29 cellular contexts compared by ENCODE assay signal in genomic region chr6:14786455-14786854, GRCh38.
DNase-seq lines count a peak whose midpoint lies in the region; ATAC-seq and TF ChIP-seq lines count a peak whose summit lies in the region.
"Had no signal": no experiment of that assay in that cellular context is flagged by ENCODE, and none has a peak within 500 bp of the region (broad histone marks: within the 10 kb centered on the region; RNA-seq: fewer than 3 reads in every experiment).

No MANE protein-coding gene starts in this region.

- no peak overlapping the region for H2BK15ac ChIP-seq in H9 (ENCODE audit: low read depth, low read length)

- no peaks in the 10 kb centered on the region for H3K36me3 ChIP-seq in HUES64 (ENCODE audit: insufficient read depth, low read length)
- H3K36me3 ChIP-seq in iPS-18a (ENCODE audit: control insufficient read depth, low read depth, low read length) = no peaks in the 10 kb centered on the region
- H3K36me3 ChIP-seq in A673 (ENCODE audit: insufficient read depth, low read length, poor library complexity, severe bottlenecking) = no peaks in the 10 kb centered on the region
- H3K36me3 ChIP-seq in BE2C = no peaks in the 10 kb centered on the region
- H3K36me3 ChIP-seq: SJCRH30 had no signal

- H2BK5ac ChIP-seq in H9 (ENCODE audit: insufficient read length, low read length) = no peak overlapping the region

- no CpG with 5 or more reads among the region's 3 CpGs for WGBS in H9 (ENCODE audit: extremely low coverage, insufficient read length, low lambda C conversion rate)
- 85% methylated on average over 3 of the region's 3 CpGs for WGBS in HUES64

- TF ChIP-seq CTCF in H9 (conservative IDR thresholded peaks at IDR 0.05) = no peak
- TF ChIP-seq CTCF in A673 (conservative IDR thresholded peaks at IDR 0.05; ENCODE audit: low read depth, low read length) = no peak
- TF ChIP-seq CTCF in BE2C (IDR thresholded peaks at IDR 0.05; ENCODE audit: low read depth, low read length) = no peak

- no peaks in the 10 kb centered on the region for H3K79me1 ChIP-seq in H9 (ENCODE audit: insufficient read depth, low read depth, low read length, poor library complexity, severe bottlenecking)

- no peak overlapping the region for H4K8ac ChIP-seq in H9 (replicated peaks; ENCODE audit: insufficient read length, low read depth, low read length)

- no peak overlapping the region for H3T11ph ChIP-seq in H9 (ENCODE audit: low read length)

- POLR2A ChIA-PET in A673 (lab: Charles Lee; ENCODE audit: low non-redundant PET) = interaction anchor here (0.5 kb wide), 2 partner anchors 9 to 10 kb away, joined by 3 to 8 read pairs; no protein-coding TSS in a partner anchor

- H3K56ac ChIP-seq in H9 (ENCODE audit: insufficient read length, low read depth, low read length) = no peak overlapping the region

- no peaks in the 10 kb centered on the region for H3K9me3 ChIP-seq in H9 (ENCODE audit: control insufficient read depth, low read depth, low read length)
- no peaks in the 10 kb centered on the region for H3K9me3 ChIP-seq in HUES64 (ENCODE audit: insufficient read depth, low read depth, low read length)
- no peaks in the 10 kb centered on the region for H3K9me3 ChIP-seq in iPS-18a (ENCODE audit: control insufficient read depth, low read depth, low read length)
- H3K9me3 ChIP-seq in A673 (ENCODE audit: low read depth, low read length, poor library complexity, severe bottlenecking) = no peaks in the 10 kb centered on the region
- no peaks in the 10 kb centered on the region for H3K9me3 ChIP-seq in BE2C
- H3K9me3 ChIP-seq: A549, SJCRH30 had no signal

- no peak overlapping the region for H3K18ac ChIP-seq in H9 (ENCODE audit: insufficient read length, low read depth, low read length)

- H2AFZ ChIP-seq in H9 (ENCODE audit: low read length) = no peak overlapping the region

- H4K5ac ChIP-seq in H9 (ENCODE audit: insufficient read length, low read depth, low read length) = no peak overlapping the region

- DNase-seq in H9 (no peak), RPMI8226 (peak; percentile 92), A673 (ENCODE audit: low spot score) (no peak), BE2C (no peak)
- no peak for DNase-seq in activated effector memory CD4-positive, alpha-beta T cell treated with Interleukin-2 at 50 U/mL for 16 hours
- DNase-seq: CD8-positive, alpha-beta memory T cell; DMS 273 treated with DMSO at 0.1 percent for 48 hours; DMS79; GF-D8; GOT3; NCI-H1092 treated with DMSO at 0.1 percent for 48 hours; NCI-H1436; NCI-H187; NCI-H2081 treated with DMSO at 0.1 percent for 48 hours; NCI-H2171; NCI-H226; NCI-H510A; PC-3; SJCRH30; T-helper 2 cell had no signal

- ATAC-seq in HG03520 (IDR thresholded peaks at IDR 0.05; ENCODE audit: unreplicated experiment) = no peak
- ATAC-seq: A549, HCT116, PC-3, Right ventricle myocardium inferior had no signal

- no peak overlapping the region for H2AK5ac ChIP-seq in H9 (ENCODE audit: insufficient read length, low read length)

- no TSS peak for BruUV-seq in A673 (replicated peaks; lab: Mats Ljungman, UMichigan)

- no peak overlapping the region for H3K4me2 ChIP-seq in H9 (ENCODE audit: insufficient read depth, insufficient read length, low read length)
- H3K4me2 ChIP-seq: A549 had no signal

- H3K27me3 ChIP-seq in H9 (ENCODE audit: insufficient read depth, low read length) (no peaks in the 10 kb centered on the region), HUES64 (ENCODE audit: insufficient read depth, low read length) (no peaks in the 10 kb centered on the region), iPS-18a (ENCODE audit: control insufficient read depth, insufficient read depth, low read length) (no peaks in the 10 kb centered on the region), A673 (replicated peaks; ENCODE audit: insufficient read depth, low read depth, low read length, poor library complexity) (no peaks in the 10 kb centered on the region), BE2C (no peaks in the 10 kb centered on the region)
- H3K27me3 ChIP-seq: SJCRH30 had no signal

- H3K27ac ChIP-seq in H9 (ENCODE audit: insufficient read length, low read depth, low read length) = no peak overlapping the region
- H3K27ac ChIP-seq in HUES64 (ENCODE audit: low read depth, low read length) = peak overlapping the region; percentile 95; the same call in 1 of the 2 replicates
- H3K27ac ChIP-seq in iPS-18a (ENCODE audit: low read length) = peak overlapping the region; percentile 19
- H3K27ac ChIP-seq in A673 (ENCODE audit: low read depth, low read length, poor library complexity, severe bottlenecking) = no peak overlapping the region
- H3K27ac ChIP-seq: A549, SJCRH30 had no signal

- H3K14ac ChIP-seq in H9 (ENCODE audit: insufficient read depth, low read length) = no peak overlapping the region

- no peak overlapping the region for H3K4me3 Mint-ChIP-seq in H9
- H3K4me3 Mint-ChIP-seq: B cell; CD14-positive monocyte; CD8-positive, alpha-beta memory T cell; IgD-negative memory B cell had no signal

- H2BK12ac ChIP-seq in H9 (ENCODE audit: insufficient read length, low read depth, low read length) = no peak overlapping the region

- no peak overlapping the region for H2BK120ac ChIP-seq in H9 (ENCODE audit: low read depth, low read length, poor library complexity, severe bottlenecking)

- peaks cover 76 to 83% of the 10 kb centered on the region in 2 experiments for H3K4me1 Mint-ChIP-seq in H9

- H3K4me3 ChIP-seq in HUES64 (ENCODE audit: low read length) (no peak overlapping the region), iPS-18a (ENCODE audit: low read length) (no peak overlapping the region), A673 (ENCODE audit: low read depth, low read length, poor library complexity, severe bottlenecking) (no peak overlapping the region), BE2C (ENCODE audit: low read depth, low read length) (no peak overlapping the region)
- H3K4me3 ChIP-seq: A549, SJCRH30 had no signal

- H3K27ac Mint-ChIP-seq in H9 = peak overlapping the region; percentile 44 to 99 (median 93); a peak in 4 of 7 replicates
- H3K27ac Mint-ChIP-seq: B cell, CD14-positive monocyte, IgD-negative memory B cell had no signal

- H3K23me2 ChIP-seq in H9 (ENCODE audit: insufficient read length, low read depth, low read length, poor library complexity, severe bottlenecking) = no peaks in the 10 kb centered on the region

- no peak overlapping the region for H2BK20ac ChIP-seq in H9 (ENCODE audit: low read depth, low read length, poor library complexity, severe bottlenecking)

- H3K36me3 Mint-ChIP-seq in H9 (ENCODE audit: insufficient read depth in 1 of 3, low read depth in 3 of 3) = peaks cover 6 to 8% (median 7%) of the 10 kb centered on the region in 3 experiments; a peak in 6 of 7 replicates
- H3K36me3 Mint-ChIP-seq: CD8-positive, alpha-beta memory T cell had no signal

- H3K79me2 ChIP-seq in H9 (ENCODE audit: insufficient read depth, low read length) = no peaks in the 10 kb centered on the region

- CTCF ChIA-PET in A673 (lab: Charles Lee) = no interaction called here

- H3K27me3 Mint-ChIP-seq in H9 (ENCODE audit: low read depth) = no peaks in the 10 kb centered on the region
- H3K27me3 Mint-ChIP-seq: B cell; CD8-positive, alpha-beta memory T cell had no signal

- intact Hi-C loops in A673 (cut with micrococcal nuclease; ENCODE audit: unreplicated experiment) = no loop called here

- H4K91ac ChIP-seq in H9 (ENCODE audit: insufficient read length, low read depth, low read length) = no peak overlapping the region

- no peak overlapping the region for H3K4ac ChIP-seq in H9 (ENCODE audit: low read depth, low read length)

- H3K23ac ChIP-seq in H9 (ENCODE audit: insufficient read length, low read depth, low read length) = no peak overlapping the region

- H4K20me1 ChIP-seq in H9 (ENCODE audit: control insufficient read depth, insufficient read depth, insufficient read length) = no peaks in the 10 kb centered on the region

- H3K9ac ChIP-seq in H9 (ENCODE audit: extremely low read depth, insufficient read length, low read length) = no peak overlapping the region
- H3K9ac ChIP-seq in HUES64 (ENCODE audit: low read depth, low read length) = no peak overlapping the region
- no peak overlapping the region for H3K9ac ChIP-seq in iPS-18a (ENCODE audit: low read length)

- peaks cover 2 to 8% of the 10 kb centered on the region in 2 experiments; a peak in 3 of 5 replicates for H3K9me3 Mint-ChIP-seq in H9

- H3K4me1 ChIP-seq in H9 (ENCODE audit: insufficient read depth, low read length) = peaks cover 17% of the 10 kb centered on the region; the same call in 1 of the 2 replicates
- H3K4me1 ChIP-seq in HUES64 (ENCODE audit: insufficient read depth, low read length) = peaks cover 63% of the 10 kb centered on the region
- peaks cover 56% of the 10 kb centered on the region for H3K4me1 ChIP-seq in iPS-18a (ENCODE audit: control insufficient read depth, low read depth, low read length)
- H3K4me1 ChIP-seq in A673 (ENCODE audit: insufficient read depth, low read length, poor library complexity, severe bottlenecking) = peaks cover 40% of the 10 kb centered on the region
- no peaks in the 10 kb centered on the region for H3K4me1 ChIP-seq in BE2C
- H3K4me1 ChIP-seq: A549, SJCRH30 had no signal

Comparison
In these comparisons a context has a peak if more than half of its experiments do, and no peak if none do; other contexts are left out.
1. H3K27ac ChIP-seq: peak in HUES64 (single experiment) and iPS-18a (single experiment); none in H9 (single experiment) and A673 (single experiment).